26 cellular contexts compared by ENCODE assay signal in the genomic region with DNA sequence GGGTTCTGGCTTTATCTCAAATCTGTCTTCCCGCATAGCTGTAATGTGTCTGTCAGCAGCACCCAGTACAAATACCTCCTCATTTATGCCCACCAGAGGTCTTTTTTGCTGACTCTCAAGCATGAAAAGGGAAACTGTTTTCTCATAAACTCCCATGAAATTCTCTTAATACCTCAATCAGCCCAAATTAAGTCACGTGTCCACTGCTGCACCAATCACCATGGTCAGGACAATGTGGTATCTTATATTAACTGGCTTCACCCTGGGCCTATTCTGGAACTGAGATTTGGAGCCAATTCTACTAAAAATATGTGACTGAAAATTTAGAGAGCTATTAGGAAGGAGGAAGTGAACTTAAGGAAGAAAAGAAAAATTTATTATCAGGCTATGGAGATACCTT. TPM values are rescaled to one million over a fixed set of nuclear protein-coding genes. Genes with fewer than 3 reads are reported as not detected.
DNase-seq lines count a peak whose midpoint lies in the region; ATAC-seq lines count a peak whose summit lies in the region.
"Had no signal": no experiment of that assay in that cellular context is flagged by ENCODE, and none has a peak within 500 bp of the region (broad histone marks: within the 10 kb centered on the region; RNA-seq: fewer than 3 reads in every experiment).

No MANE protein-coding gene starts in this region.

- no peaks in the 10 kb centered on the region for H3K4me1 Mint-ChIP-seq in stimulated activated effector memory CD8-positive, alpha-beta T cell treated with anti-CD3 and anti-CD28 coated beads, Interleukin-12 subunit alpha, Interleukin-12 subunit beta, amount 100 ng/mL, for 72 hours
- H3K4me1 Mint-ChIP-seq: CD14-positive monocyte; CD4-positive, CD25-positive, alpha-beta regulatory T cell; CD8-positive, alpha-beta memory T cell had no signal

- no peak overlapping the region for H3K4me2 ChIP-seq in Karpas-422 (ENCODE audit: low read depth, low read length, poor library complexity, severe bottlenecking)
- H3K4me2 ChIP-seq: BLaER1 had no signal

- H3K36me3 Mint-ChIP-seq in stimulated activated effector memory CD8-positive, alpha-beta T cell treated with anti-CD3 and anti-CD28 coated beads, Interleukin-12 subunit alpha, Interleukin-12 subunit beta, amount 100 ng/mL, for 72 hours: no peaks in the 10 kb centered on the region
- H3K36me3 Mint-ChIP-seq: CD14-positive monocyte; CD4-positive, alpha-beta memory T cell; CD4-positive, CD25-positive, alpha-beta regulatory T cell; CD8-positive, alpha-beta memory T cell had no signal

- H3K36me3 ChIP-seq in Karpas-422 (ENCODE audit: insufficient read depth, low read length): no peaks in the 10 kb centered on the region
- H3K36me3 ChIP-seq in SJCRH30: no peaks in the 10 kb centered on the region
- H3K36me3 ChIP-seq: BE2C, BLaER1 had no signal

- H3K27me3 ChIP-seq in Karpas-422 (ENCODE audit: low read length) (no peaks in the 10 kb centered on the region), SJCRH30 (no peaks in the 10 kb centered on the region)
- H3K27me3 ChIP-seq: BE2C, BLaER1 had no signal

- H3K9ac ChIP-seq in Karpas-422 (ENCODE audit: low read length): no peak overlapping the region
- H3K9ac ChIP-seq: BLaER1 had no signal

- H3K27ac Mint-ChIP-seq in stimulated activated effector memory CD8-positive, alpha-beta T cell treated with anti-CD3 and anti-CD28 coated beads, Interleukin-12 subunit alpha, Interleukin-12 subunit beta, amount 100 ng/mL, for 72 hours: no peak overlapping the region
- H3K27ac Mint-ChIP-seq: CD14-positive monocyte; CD8-positive, alpha-beta memory T cell had no signal

- peak overlapping the region; percentile 42 for H2AFZ ChIP-seq in Karpas-422 (ENCODE audit: low read length)

- H3K9me3 Mint-ChIP-seq in stimulated activated effector memory CD8-positive, alpha-beta T cell treated with anti-CD3 and anti-CD28 coated beads, Interleukin-12 subunit alpha, Interleukin-12 subunit beta, amount 100 ng/mL, for 72 hours: no peaks in the 10 kb centered on the region

- no peaks in the 10 kb centered on the region for H3K9me2 ChIP-seq in Karpas-422 (replicated peaks; ENCODE audit: insufficient read depth, low read length)

- no peak overlapping the region for H3K4me3 Mint-ChIP-seq in stimulated activated effector memory CD8-positive, alpha-beta T cell treated with anti-CD3 and anti-CD28 coated beads, Interleukin-12 subunit alpha, Interleukin-12 subunit beta, amount 100 ng/mL, for 72 hours
- H3K4me3 Mint-ChIP-seq: CD14-positive monocyte; CD4-positive, alpha-beta memory T cell; CD4-positive, CD25-positive, alpha-beta regulatory T cell; CD8-positive, alpha-beta memory T cell had no signal

- no peaks in the 10 kb centered on the region for H4K20me1 ChIP-seq in Karpas-422 (ENCODE audit: insufficient read depth, low read depth, low read length)
- H4K20me1 ChIP-seq: BLaER1 had no signal

- H3K9me3 ChIP-seq in Karpas-422 (ENCODE audit: low read length) (no peaks in the 10 kb centered on the region), SJCRH30 (replicated peaks) (no peaks in the 10 kb centered on the region)
- H3K9me3 ChIP-seq: BE2C had no signal

- no peak for ATAC-seq in stimulated activated effector memory CD8-positive, alpha-beta T cell treated with anti-CD3 and anti-CD28 coated beads, Interleukin-12 subunit alpha, Interleukin-12 subunit beta, amount 100 ng/mL, for 72 hours
- ATAC-seq: GM12878 had no signal

- DNase-seq in Karpas-422: peak; percentile 50
- DNase-seq in SJCRH30: peak; percentile 9 to 48
- DNase-seq in stimulated activated effector memory CD8-positive, alpha-beta T cell treated with anti-CD3 and anti-CD28 coated beads, Interleukin-12 subunit alpha, Interleukin-12 subunit beta, amount 100 ng/mL, for 72 hours (ENCODE audit: low spot score in 2 of 2): no peak
- no peak for DNase-seq in HPDE6-E6E7 (ENCODE audit: extremely low spot score)
- DNase-seq in HuH-7 (ENCODE audit: low spot score): no peak
- DNase-seq: 8988T; ACHN; BE2C; C1 segment of cervical spinal cord; CD4-positive, alpha-beta memory T cell; CD4-positive, CD25-positive, alpha-beta regulatory T cell; CD8-positive, alpha-beta memory T cell; COR-L47; DMS 273 treated with DMSO at 0.1 percent for 48 hours; DMS153; DMS53; DMS79; DND-41; EL; GDM1 had no signal

- no peak overlapping the region for H3K4me3 ChIP-seq in Karpas-422 (ENCODE audit: low read length)
- no peak overlapping the region for H3K4me3 ChIP-seq in SJCRH30
- H3K4me3 ChIP-seq: BLaER1, GM12878 had no signal

- H3K27ac ChIP-seq in Karpas-422 (ENCODE audit: low read length) (no peak overlapping the region), SJCRH30 (no peak overlapping the region)
- H3K27ac ChIP-seq: BLaER1 had no signal

- H3K4me1 ChIP-seq in Karpas-422 (ENCODE audit: low read length): peaks cover 17% of the 10 kb centered on the region
- H3K4me1 ChIP-seq in SJCRH30: no peaks in the 10 kb centered on the region
- H3K4me1 ChIP-seq: BE2C, BLaER1 had no signal

- H3K79me2 ChIP-seq in Karpas-422 (ENCODE audit: low read length): no peaks in the 10 kb centered on the region

RNA-seq across cellular contexts. Expression of gene IL21, which starts 58.4 kb away (rescaled TPM):
- not detected in 2 replicates for total RNA-seq in Karpas-422 (2014; rRNA removed; shearing (Covaris generic); ENCODE audit: low replicate concordance)
- not detected in 2 replicates for total RNA-seq in SJCRH30 (2014; rRNA removed; shearing (Covaris generic))
- total RNA-seq: A673, Daoy, G401, GM12878 had no signal

Comparison
In these comparisons a context has a peak if more than half of its experiments do, and no peak if none do; other contexts are left out.
1. DNase-seq: peak in Karpas-422 (single experiment) and SJCRH30 (2 of 2); none in stimulated activated effector memory CD8-positive, alpha-beta T cell treated with anti-CD3 and anti-CD28 coated beads, Interleukin-12 subunit alpha, Interleukin-12 subunit beta, amount 100 ng/mL, for 72 hours (0 of 2), HPDE6-E6E7 (single experiment) and HuH-7 (single experiment).